ENCODE assay signal across 8 cellular contexts in the genomic region with DNA sequence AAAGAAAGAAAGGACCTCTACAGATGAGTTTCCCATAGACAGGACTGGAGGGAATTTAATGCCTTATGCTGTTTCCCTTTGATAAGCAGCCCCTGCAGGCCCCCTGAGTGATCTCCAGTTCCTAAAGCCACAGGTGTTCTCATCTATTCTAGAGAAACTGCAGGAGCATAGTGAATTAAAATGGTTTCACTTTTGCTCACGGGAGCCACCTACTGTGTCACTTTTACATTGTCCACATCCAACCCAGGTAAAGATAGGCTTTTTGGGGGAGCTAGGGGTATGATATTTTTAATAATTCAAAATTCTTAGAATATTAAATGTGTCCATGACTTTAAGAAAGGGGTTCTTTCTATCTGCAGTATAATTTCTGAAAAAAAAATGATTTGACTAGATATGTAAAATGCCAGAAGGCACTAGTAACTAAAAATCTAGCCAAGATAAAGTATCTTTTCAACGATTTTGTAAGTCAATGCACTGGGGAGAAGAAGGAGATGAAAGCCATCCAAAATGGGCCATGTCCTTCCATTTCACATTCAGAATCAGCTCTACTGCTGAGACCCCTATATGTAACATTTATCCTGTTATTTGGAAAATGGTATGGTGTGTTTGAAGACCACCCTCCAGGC.
DNase-seq lines count a peak whose midpoint lies in the region; ATAC-seq and TF ChIP-seq lines count a peak whose summit lies in the region.

No MANE protein-coding gene starts in this region.

- intact Hi-C loops in dorsolateral prefrontal cortex (cut with DNase I), result no loop called here
- intact Hi-C loops in psoas muscle (cut with DNase I), result loop anchor here in 1 of 2 donors (10.0 kb wide), 1 partner anchor 464 kb away; no protein-coding TSS in a partner anchor

- ATAC-seq in HG02642 (IDR thresholded peaks at IDR 0.05; ENCODE audit: poor library complexity, unreplicated experiment) (peak; percentile 64), psoas muscle (peak; percentile 48 to 73 (median 55)), HG03095 (IDR thresholded peaks at IDR 0.05; ENCODE audit: unreplicated experiment) (no peak)

- TF ChIP-seq CTCF in dorsolateral prefrontal cortex (IDR thresholded peaks at IDR 0.05 in 54 of 56, conservative IDR thresholded peaks at IDR 0.05 in 2 of 56; ENCODE audit: low read depth in 1 of 56, partially characterized antibody in 56 of 56) (peak in 38 of 56 donors; percentile 10 to 53 (median 30)), psoas muscle (IDR thresholded peaks at IDR 0.05) (peak; percentile 44)

- 18 to 24% (median 24%) methylated on average over 2 of the region's 2 CpGs for whole genome bisulfite sequencing in psoas muscle, 3 donors

- DNase-seq in NCI-H524 (lab: John Stamatoyannopoulos, UW) (peak; percentile 9 to 39), NCI-H524 treated with DMSO at 0.1 percent for 48 hours (lab: John Stamatoyannopoulos, UW) (no peak), RPMI7951 (ENCODE audit: low read depth) (peak; percentile 29), dorsolateral prefrontal cortex (no peak), psoas muscle (no peak), substantia nigra (lab: John Stamatoyannopoulos, UW) (no peak)

- H3K27me3 ChIP-seq in dorsolateral prefrontal cortex (peaks cover 0 to 8% (median 0%) of the 10 kb centered on the region in 45 donors), psoas muscle (ENCODE audit: insufficient read depth in 3 of 3, low read length in 2 of 3) (no peaks in the 10 kb centered on the region)

- H3K27ac ChIP-seq in dorsolateral prefrontal cortex, result no peak overlapping the region
- H3K27ac ChIP-seq in psoas muscle, result no peak overlapping the region
- H3K27ac ChIP-seq in substantia nigra (ENCODE audit: low read depth, low read length, poor library complexity, severe bottlenecking), result no peak overlapping the region

- H3K4me1 ChIP-seq in psoas muscle, result no peaks in the 10 kb centered on the region

- no peaks in the 10 kb centered on the region for H3K9me3 ChIP-seq in psoas muscle

- H3K36me3 ChIP-seq in psoas muscle (ENCODE audit: insufficient read depth in 1 of 2, low read depth in 1 of 2), result no peaks in the 10 kb centered on the region

- H3K4me3 ChIP-seq in dorsolateral prefrontal cortex (peak overlapping the region in 7 of 59 donors; percentile 9 to 38 (median 14)), psoas muscle (no peak overlapping the region)

Comparison
In these comparisons a context has a peak if more than half of its experiments do, and no peak if none do; other contexts are left out.
1. DNase-seq: peak in NCI-H524 (2 of 2) and RPMI7951 (single experiment); none in NCI-H524 treated with DMSO at 0.1 percent for 48 hours (single experiment), dorsolateral prefrontal cortex (0 of 10), psoas muscle (0 of 2) and substantia nigra (0 of 49).